Comparison of ENCODE assay signal across 26 cellular contexts in genomic region chr10:69687396-69687795, GRCh38.
"Had no signal": no experiment of that assay in that cellular context is flagged by ENCODE, and none has a peak within 500 bp of the region (broad histone marks: within the 10 kb centered on the region; RNA-seq: fewer than 3 reads in every experiment).

No MANE protein-coding gene starts in this region.

- H3K79me2 ChIP-seq: parathyroid adenoma had no signal

- H3K9me3 Mint-ChIP-seq: effector memory CD8-positive, alpha-beta T cell; memory B cell; mesothelial cell of epicardium; naive B cell; natural killer cell treated with Interleukin-12 subunit alpha and Interleukin-12 subunit beta and Interleukin-15 and Interleukin-18, amount 100 ng/mL, for 72 hours; stimulated activated naive CD8-positive, alpha-beta T cell treated with anti-CD3 and anti-CD28 coated beads, Interleukin-15, Interleukin-2, amounts not matched to agents 100 ng/mL and 50 ng/mL, for 24 hours had no signal

- H3K4me3 ChIP-seq: esophagus squamous epithelium, lung, mucosa of descending colon, right lobe of liver, thoracic aorta, tibial nerve, vagina had no signal

- H3K27me3 ChIP-seq: esophagus squamous epithelium, right lobe of liver, tibial nerve, vagina had no signal

- DNase-seq: cortex of kidney; effector memory CD8-positive, alpha-beta T cell; erythroblast; esophagus squamous epithelium; kidney; mucosa of descending colon; naive B cell; right lobe of liver; small intestine; stimulated activated CD4-positive, alpha-beta T cell treated with anti-CD3 and anti-CD28 coated beads, Interleukin-15, amount 100 ng/mL, for 24 hours; stimulated activated CD4-positive, alpha-beta T cell treated with anti-CD3 and anti-CD28 coated beads, Interleukin-2, amount 100 ng/mL, for 48 hours; stimulated activated naive B cell treated with anti-CD40 and anti-IgM and Interleukin-4, amounts not matched to agents 10 μg/mL and 1 μg/mL and 100 μg/mL, for 72 hours had no signal

- H3K27ac ChIP-seq: neutrophil, parathyroid adenoma, vagina had no signal

- H3K27ac Mint-ChIP-seq: effector memory CD8-positive, alpha-beta T cell; memory B cell; naive B cell; natural killer cell treated with Interleukin-12 subunit alpha and Interleukin-12 subunit beta and Interleukin-15 and Interleukin-18, amount 100 ng/mL, for 72 hours; progenitor cell of endocrine pancreas; stimulated activated naive B cell treated with anti-CD40 and anti-IgM and Interleukin-4, amounts not matched to agents 10 μg/mL and 1 μg/mL and 100 μg/mL, for 72 hours; stimulated activated naive CD8-positive, alpha-beta T cell treated with anti-CD3 and anti-CD28 coated beads, Interleukin-15, Interleukin-2, amounts not matched to agents 100 ng/mL and 50 ng/mL, for 24 hours had no signal

- H3K9me3 ChIP-seq: esophagus squamous epithelium, mucosa of descending colon, neutrophil, right lobe of liver, thoracic aorta, tibial nerve, vagina had no signal

- FAIRE-seq: endometrium, frontal cortex, kidney, small intestine had no signal

- H3K36me3 Mint-ChIP-seq: memory B cell; mesothelial cell of epicardium; naive B cell; natural killer cell treated with Interleukin-12 subunit alpha and Interleukin-12 subunit beta and Interleukin-15 and Interleukin-18, amount 100 ng/mL, for 72 hours; stimulated activated naive B cell treated with anti-CD40 and anti-IgM and Interleukin-4, amounts not matched to agents 10 μg/mL and 1 μg/mL and 100 μg/mL, for 72 hours had no signal

- H3K4me1 Mint-ChIP-seq: memory B cell; naive B cell; stimulated activated naive B cell treated with anti-CD40 and anti-IgM and Interleukin-4, amounts not matched to agents 10 μg/mL and 1 μg/mL and 100 μg/mL, for 72 hours had no signal

- H3K4me1 ChIP-seq: parathyroid adenoma had no signal

- H3K9ac ChIP-seq: parathyroid adenoma had no signal

- H3K36me3 ChIP-seq: esophagus squamous epithelium, neutrophil, right lobe of liver, thoracic aorta, tibial nerve, vagina had no signal

- H2AFZ ChIP-seq: parathyroid adenoma had no signal

- ATAC-seq: effector memory CD8-positive, alpha-beta T cell; left lobe of liver; mucosa of descending colon; natural killer cell treated with Interleukin-12 subunit alpha and Interleukin-12 subunit beta and Interleukin-15 and Interleukin-18, amount 100 ng/mL, for 72 hours; right lobe of liver; stimulated activated naive B cell treated with anti-CD40 and anti-IgM and Interleukin-4, amounts not matched to agents 10 μg/mL and 1 μg/mL and 100 μg/mL, for 72 hours had no signal

- H3K4me3 Mint-ChIP-seq: effector memory CD8-positive, alpha-beta T cell; memory B cell; mesothelial cell of epicardium; naive B cell; natural killer cell treated with Interleukin-12 subunit alpha and Interleukin-12 subunit beta and Interleukin-15 and Interleukin-18, amount 100 ng/mL, for 72 hours; stimulated activated naive B cell treated with anti-CD40 and anti-IgM and Interleukin-4, amounts not matched to agents 10 μg/mL and 1 μg/mL and 100 μg/mL, for 72 hours; stimulated activated naive CD8-positive, alpha-beta T cell treated with anti-CD3 and anti-CD28 coated beads, Interleukin-15, Interleukin-2, amounts not matched to agents 100 ng/mL and 50 ng/mL, for 24 hours had no signal
